In genomic region chr22:44440224-44441160, GRCh38 we compare ENCODE assay signal across 20 cellular contexts.
"Had no signal": no experiment of that assay in that cellular context is flagged by ENCODE, and none has a peak within 500 bp of the region (broad histone marks: within the 10 kb centered on the region; RNA-seq: fewer than 3 reads in every experiment).

No MANE protein-coding gene starts in this region.

- DNase-seq: activated CD4-positive, alpha-beta memory T cell treated with anti-CD3 and anti-CD28 coated beads, Interleukin-2, amount 10 ng/mL, durations not matched to agents 7 days and 5 days; activated CD4-positive, alpha-beta T cell treated with anti-CD3 and anti-CD28 coated beads for 4 hours; activated naive CD8-positive, alpha-beta T cell treated with anti-CD3 and anti-CD28 coated beads for 36 hours; activated T-cell treated with anti-CD3 and anti-CD28 coated beads, Interleukin-2, amount 50 U/mL, for 48 hours; amygdala; cerebellar nuclear complex; effector memory CD8-positive, alpha-beta T cell; foreskin melanocyte; left colon; naive B cell; right cardiac atrium; stimulated activated naive CD8-positive, alpha-beta T cell treated with anti-CD3 and anti-CD28 coated beads, Interleukin-15, Interleukin-2, amounts not matched to agents 100 U/mL and 50 U/mL, for 24 hours; T-helper 2 cell had no signal

- H3K36me3 ChIP-seq: suprapubic skin had no signal

- H3K9me3 Mint-ChIP-seq: activated CD4-positive, alpha-beta memory T cell treated with anti-CD3 and anti-CD28 coated beads, Interleukin-2, amount 10 ng/mL, durations not matched to agents 7 days and 5 days; activated naive CD8-positive, alpha-beta T cell treated with anti-CD3 and anti-CD28 coated beads for 36 hours; dendritic cell treated with granulocyte-macrophage colony-stimulating factor and Interleukin-4, amounts not matched to agents 40 ng/mL and 50 ng/mL, for 4 days; effector memory CD8-positive, alpha-beta T cell; WTC11 had no signal

- H3K4me3 Mint-ChIP-seq: activated CD4-positive, alpha-beta memory T cell treated with anti-CD3 and anti-CD28 coated beads, Interleukin-2, amount 10 ng/mL, durations not matched to agents 7 days and 5 days; activated naive CD8-positive, alpha-beta T cell treated with anti-CD3 and anti-CD28 coated beads for 36 hours; brain; dendritic cell treated with granulocyte-macrophage colony-stimulating factor and Interleukin-4, amounts not matched to agents 40 ng/mL and 50 ng/mL, for 4 days; effector memory CD8-positive, alpha-beta T cell; naive B cell; WTC11 had no signal

- H3K9me3 ChIP-seq: suprapubic skin had no signal

- H3K27me3 Mint-ChIP-seq: activated naive CD8-positive, alpha-beta T cell treated with anti-CD3 and anti-CD28 coated beads for 36 hours; brain had no signal

- H3K4me1 ChIP-seq: suprapubic skin had no signal

- H3K4me3 ChIP-seq: lung, smooth muscle cell, suprapubic skin had no signal

- H3K27me3 ChIP-seq: suprapubic skin had no signal

- H3K4me1 Mint-ChIP-seq: activated CD4-positive, alpha-beta memory T cell treated with anti-CD3 and anti-CD28 coated beads, Interleukin-2, amount 10 ng/mL, durations not matched to agents 7 days and 5 days; naive B cell had no signal

- H3K36me3 Mint-ChIP-seq: activated naive CD8-positive, alpha-beta T cell treated with anti-CD3 and anti-CD28 coated beads for 36 hours; brain; naive B cell; WTC11 had no signal

- H3K27ac ChIP-seq: epithelial cell of prostate, suprapubic skin had no signal

- H3K27ac Mint-ChIP-seq: activated CD4-positive, alpha-beta memory T cell treated with anti-CD3 and anti-CD28 coated beads, Interleukin-2, amount 10 ng/mL, durations not matched to agents 7 days and 5 days; activated naive CD8-positive, alpha-beta T cell treated with anti-CD3 and anti-CD28 coated beads for 36 hours; dendritic cell treated with granulocyte-macrophage colony-stimulating factor and Interleukin-4, amounts not matched to agents 40 ng/mL and 50 ng/mL, for 4 days; WTC11 had no signal

- ATAC-seq: effector memory CD8-positive, alpha-beta T cell; left colon; right cardiac atrium; stimulated activated naive CD8-positive, alpha-beta T cell treated with anti-CD3 and anti-CD28 coated beads, Interleukin-15, Interleukin-2, amounts not matched to agents 100 U/mL and 50 U/mL, for 24 hours; WTC11 had no signal
